Comparison of ENCODE assay signal across 12 cellular contexts in the genomic region with DNA sequence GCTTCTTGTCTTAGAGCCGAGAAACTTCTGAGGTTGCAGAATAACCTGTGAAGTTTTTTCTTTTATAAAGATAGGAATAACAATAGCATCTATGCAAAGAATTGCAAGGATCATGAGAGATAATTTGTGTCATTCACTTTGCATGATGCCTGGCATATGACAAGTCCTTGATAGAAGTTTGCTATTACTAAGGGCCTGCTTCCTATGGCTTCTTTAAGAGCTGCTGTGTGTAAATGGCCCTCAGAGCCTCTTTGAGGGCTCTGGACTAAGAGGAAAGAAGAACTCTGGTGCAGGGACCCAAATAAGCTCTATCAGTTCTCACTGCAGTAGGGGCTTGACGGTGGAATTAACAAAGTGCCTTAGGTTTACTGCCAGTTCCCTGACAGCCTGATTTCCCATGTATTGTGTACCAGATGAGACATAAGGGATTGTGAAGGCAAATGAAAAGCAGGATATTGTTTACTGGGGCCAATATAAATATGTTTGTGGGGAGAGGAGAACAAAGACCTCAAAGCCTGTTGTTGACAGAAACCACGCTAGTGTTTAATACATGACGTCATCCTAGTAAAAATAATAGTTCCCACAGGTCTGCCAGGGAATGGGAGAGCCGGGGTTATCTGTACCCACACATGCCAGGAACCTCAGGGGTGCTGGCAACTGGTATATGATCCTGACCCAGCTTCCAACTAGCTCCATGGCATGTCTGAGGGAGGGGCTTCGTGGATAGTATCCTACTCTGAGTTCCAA.
DNase-seq lines count a peak whose midpoint lies in the region; ATAC-seq, FAIRE-seq and TF ChIP-seq lines count a peak whose summit lies in the region.
"Had no signal": no experiment of that assay in that cellular context is flagged by ENCODE, and none has a peak within 500 bp of the region (broad histone marks: within the 10 kb centered on the region; RNA-seq: fewer than 3 reads in every experiment).

No MANE protein-coding gene starts in this region.

- H3K9me1 ChIP-seq in endothelial cell of umbilical vein (replicated peaks; ENCODE audit: control insufficient read depth, extremely low read depth, insufficient read depth, low read length) = no peaks in the 10 kb centered on the region

- no peaks in the 10 kb centered on the region for H3K27me3 ChIP-seq in Panc1 (ENCODE audit: control insufficient read depth, insufficient read depth, low read length)
- peaks cover 0 to 2% of the 10 kb centered on the region in 2 experiments for H3K27me3 ChIP-seq in endothelial cell of umbilical vein (ENCODE audit: control insufficient read depth in 2 of 2, insufficient read depth in 2 of 2, low read length in 2 of 2)

- no peaks in the 10 kb centered on the region for H3K9me3 Mint-ChIP-seq in progenitor cell of endocrine pancreas (ENCODE audit: low read depth)
- H3K9me3 Mint-ChIP-seq: activated B cell treated with CpG ODN at 0.5 μM for 24 hours; stimulated activated naive CD8-positive, alpha-beta T cell treated with anti-CD3 and anti-CD28 coated beads, Interleukin-15, amount 100 ng/mL, for 72 hours had no signal

- H3K79me2 ChIP-seq in endothelial cell of umbilical vein (ENCODE audit: control insufficient read depth, insufficient read depth, low read length) = no peaks in the 10 kb centered on the region

- POLR2A ChIA-PET in Panc1 (lab: Charles Lee) (no interaction called here), endothelial cell of umbilical vein (lab: Charles Lee) (no interaction called here)

- no peak for TF ChIP-seq POLR2A in endothelial cell of umbilical vein (IDR thresholded peaks at IDR 0.05; ENCODE audit: low read depth, low read length)

- H3K36me3 ChIP-seq in Panc1 (ENCODE audit: control insufficient read depth, insufficient read depth, low read length) (no peaks in the 10 kb centered on the region), endothelial cell of umbilical vein (ENCODE audit: control insufficient read depth in 2 of 2, extremely low read depth in 1 of 2, insufficient read depth in 2 of 2, low read length in 2 of 2) (no peaks in the 10 kb centered on the region)

- no peak overlapping the region for H3K4me2 ChIP-seq in endothelial cell of umbilical vein (ENCODE audit: insufficient read depth, low read length)

- no peaks in the 10 kb centered on the region for H3K36me3 Mint-ChIP-seq in progenitor cell of endocrine pancreas (ENCODE audit: insufficient read depth)

- H3K9me3 ChIP-seq in Panc1 (ENCODE audit: control insufficient read depth, insufficient read depth, low read depth, low read length) (no peaks in the 10 kb centered on the region), endothelial cell of umbilical vein (replicated peaks; ENCODE audit: control insufficient read depth, insufficient read depth, low read length) (no peaks in the 10 kb centered on the region)

- FAIRE-seq in endothelial cell of umbilical vein (lab: Jason Lieb, UNC) = peak; percentile 33

- H4K20me1 ChIP-seq in endothelial cell of umbilical vein (replicated peaks; ENCODE audit: control insufficient read depth, extremely low read depth, insufficient read depth, low read length) = no peaks in the 10 kb centered on the region

- no peak overlapping the region for H3K4me3 ChIP-seq in Panc1 (ENCODE audit: low read depth in 2 of 2, low read length in 2 of 2)
- no peak overlapping the region for H3K4me3 ChIP-seq in endothelial cell of umbilical vein (replicated peaks in 1 of 3; ENCODE audit: insufficient read depth in 1 of 3, low read depth in 1 of 3, low read length in 3 of 3)

- H3K9ac ChIP-seq in endothelial cell of umbilical vein (replicated peaks; ENCODE audit: extremely low read depth, insufficient read depth, low read length) = no peak overlapping the region

- intact Hi-C loops in Panc1 (cut with micrococcal nuclease; ENCODE audit: unreplicated experiment) (no loop called here), endothelial cell of umbilical vein (cut with micrococcal nuclease) (no loop called here)

- in situ Hi-C loops in Panc1 (cut with HindIII; ENCODE audit: low pct_unique_long_range_greater_than_20kb, low sequenced_read_pairs) = no loop called here

- H3K4me1 ChIP-seq in Panc1 (ENCODE audit: control insufficient read depth, insufficient read depth, low read length) = peaks cover 13% of the 10 kb centered on the region; the same call in 1 of the 2 replicates
- H3K4me1 ChIP-seq in endothelial cell of umbilical vein (ENCODE audit: control insufficient read depth, extremely low read depth, insufficient read depth, low read length) = peaks cover 7% of the 10 kb centered on the region

- CTCF ChIA-PET in Panc1 (lab: Charles Lee) = no interaction called here
- CTCF ChIA-PET in endothelial cell of umbilical vein (lab: Charles Lee) = interaction anchor here (1.5 kb wide), 1 partner anchor 11 kb away, joined by 5 read pairs; no protein-coding TSS in a partner anchor

- DNase-seq in H4 (ENCODE audit: low spot score) = peak; percentile 82
- DNase-seq in Panc1 (ENCODE audit: low read depth, low spot score) = no peak
- peak; percentile 66 for DNase-seq in endothelial cell of umbilical vein (ENCODE audit: low read depth, low spot score)
- DNase-seq in progenitor cell of endocrine pancreas (ENCODE audit: low spot score, unreplicated experiment) = no peak
- no peak for DNase-seq in inferior parietal cortex (ENCODE audit: extremely low spot score)
- DNase-seq in GOT3 (lab: John Stamatoyannopoulos, UW) = no peak
- DNase-seq: activated B cell treated with CpG ODN at 0.5 μM for 24 hours; activated effector memory CD4-positive, alpha-beta T cell treated with Interleukin-2 at 50 U/mL for 16 hours; stimulated activated CD4-positive, alpha-beta T cell treated with anti-CD3 and anti-CD28 coated beads, Interleukin-4, amount 100 ng/mL, for 1 hour; stimulated activated naive CD8-positive, alpha-beta T cell treated with anti-CD3 and anti-CD28 coated beads, Interleukin-15, amount 100 ng/mL, for 72 hours had no signal

- H3K27me3 Mint-ChIP-seq in progenitor cell of endocrine pancreas = no peaks in the 10 kb centered on the region
- H3K27me3 Mint-ChIP-seq: activated B cell treated with CpG ODN at 0.5 μM for 24 hours; stimulated activated naive CD8-positive, alpha-beta T cell treated with anti-CD3 and anti-CD28 coated beads, Interleukin-15, amount 100 ng/mL, for 72 hours had no signal

- ATAC-seq in Panc1 = peak; percentile 67
- no peak for ATAC-seq in GM18907 (IDR thresholded peaks at IDR 0.05; ENCODE audit: unreplicated experiment)
- ATAC-seq in GM19467 (IDR thresholded peaks at IDR 0.05; ENCODE audit: unreplicated experiment) = no peak
- ATAC-seq: stimulated activated naive CD8-positive, alpha-beta T cell treated with anti-CD3 and anti-CD28 coated beads, Interleukin-15, amount 100 ng/mL, for 72 hours had no signal

- no peak overlapping the region for H2AFZ ChIP-seq in endothelial cell of umbilical vein (ENCODE audit: low read depth, low read length)

- H3K4me1 Mint-ChIP-seq in progenitor cell of endocrine pancreas (ENCODE audit: low read depth) = peaks cover 18% of the 10 kb centered on the region
- H3K4me1 Mint-ChIP-seq: activated B cell treated with CpG ODN at 0.5 μM for 24 hours; stimulated activated naive CD8-positive, alpha-beta T cell treated with anti-CD3 and anti-CD28 coated beads, Interleukin-15, amount 100 ng/mL, for 72 hours had no signal

- H3K4me3 Mint-ChIP-seq in progenitor cell of endocrine pancreas (ENCODE audit: low read depth) = no peak overlapping the region
- H3K4me3 Mint-ChIP-seq: activated B cell treated with CpG ODN at 0.5 μM for 24 hours; stimulated activated naive CD8-positive, alpha-beta T cell treated with anti-CD3 and anti-CD28 coated beads, Interleukin-15, amount 100 ng/mL, for 72 hours had no signal

- TF ChIP-seq CTCF in Panc1 (IDR thresholded peaks at IDR 0.05) (no peak), endothelial cell of umbilical vein (IDR thresholded peaks at IDR 0.05; ENCODE audit: extremely low read depth in 1 of 2, insufficient read depth in 1 of 2, low read depth in 1 of 2, low read length in 2 of 2) (no peak), progenitor cell of endocrine pancreas (IDR thresholded peaks at IDR 0.05; ENCODE audit: unreplicated experiment) (no peak)

- dilution Hi-C loops in endothelial cell of umbilical vein (cut with MboI; ENCODE audit: extremely low pct_ligation_motif_present, low sequenced_read_pairs) = no loop called here

- H3K27ac Mint-ChIP-seq in progenitor cell of endocrine pancreas = peak overlapping the region; percentile 47
- H3K27ac Mint-ChIP-seq: activated B cell treated with CpG ODN at 0.5 μM for 24 hours; stimulated activated naive CD8-positive, alpha-beta T cell treated with anti-CD3 and anti-CD28 coated beads, Interleukin-15, amount 100 ng/mL, for 72 hours had no signal

- no peak overlapping the region for H3K27ac ChIP-seq in Panc1 (ENCODE audit: low read length)
- H3K27ac ChIP-seq in endothelial cell of umbilical vein (ENCODE audit: insufficient read depth, low read depth, low read length) = no peak overlapping the region

- no TSS peak for BruUV-seq in Panc1 (replicated peaks; lab: Mats Ljungman, UMichigan)
- no TSS peak for BruUV-seq in endothelial cell of umbilical vein (replicated peaks; lab: Mats Ljungman, UMichigan)

TF ChIP-seq in endothelial cell of umbilical vein, 7 proteins besides CTCF, POLR2A, EP300 and RAD21:
- TF ChIP-seq FOS (IDR thresholded peaks at IDR 0.05; ENCODE audit: borderline replicate concordance, insufficient read depth, low read length) (no peak), JUN (IDR thresholded peaks at IDR 0.05; ENCODE audit: borderline replicate concordance, insufficient read depth, insufficient read length, low read depth) (peak; percentile 53), GATA2 (IDR thresholded peaks at IDR 0.05; ENCODE audit: insufficient read depth, insufficient read length, low read depth, low read length) (no peak)
- TF ChIP-seq, protein P1, sequence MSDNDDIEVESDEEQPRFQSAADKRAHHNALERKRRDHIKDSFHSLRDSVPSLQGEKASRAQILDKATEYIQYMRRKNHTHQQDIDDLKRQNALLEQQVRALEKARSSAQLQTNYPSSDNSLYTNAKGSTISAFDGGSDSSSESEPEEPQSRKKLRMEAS (IDR thresholded peaks at IDR 0.05; ENCODE audit: insufficient read depth, insufficient read length) = no peak

Comparison
In these comparisons a context has a peak if more than half of its experiments do, and no peak if none do; other contexts are left out.
1. DNase-seq: peak in H4 (single experiment) and endothelial cell of umbilical vein (single experiment); none in Panc1 (single experiment), progenitor cell of endocrine pancreas (single experiment), inferior parietal cortex (single experiment) and GOT3 (single experiment).